ENCODE assay signal across 14 cellular contexts in genomic region chr6:170270984-170271593, GRCh38. TPM values are rescaled to one million over a fixed set of nuclear protein-coding genes. Genes with fewer than 3 reads are reported as not detected.
DNase-seq lines count a peak whose midpoint lies in the region; ATAC-seq and TF ChIP-seq lines count a peak whose summit lies in the region.
"Had no signal": no experiment of that assay in that cellular context is flagged by ENCODE, and none has a peak within 500 bp of the region (broad histone marks: within the 10 kb centered on the region; RNA-seq: fewer than 3 reads in every experiment).

No MANE protein-coding gene starts in this region.

- H3K9me3 Mint-ChIP-seq in activated CD4-positive, alpha-beta T cell treated with anti-CD3 and anti-CD28 coated beads for 36 hours (ENCODE audit: low read depth) = peaks cover 4% of the 10 kb centered on the region
- no peaks in the 10 kb centered on the region for H3K9me3 Mint-ChIP-seq in CD8-positive, alpha-beta memory T cell
- peaks cover 9% of the 10 kb centered on the region for H3K9me3 Mint-ChIP-seq in activated CD8-positive, alpha-beta T cell treated with anti-CD3 and anti-CD28 coated beads for 36 hours
- peaks cover 0 to 31% (median 4%) of the 10 kb centered on the region in 9 donors for H3K9me3 Mint-ChIP-seq in naive thymus-derived CD8-positive, alpha-beta T cell

- CTCF ChIA-PET in activated CD4-positive, alpha-beta T cell treated with anti-CD3 and anti-CD28 coated beads for 36 hours (lab: Charles Lee) = no interaction called here
- CTCF ChIA-PET in CD8-positive, alpha-beta memory T cell (lab: Charles Lee) = interaction anchor here (2.0 kb wide), 1 partner anchor 21 kb away, joined by 9 read pairs; the partner anchor contains the start of gene DLL1
- CTCF ChIA-PET in activated CD8-positive, alpha-beta T cell treated with anti-CD3 and anti-CD28 coated beads for 36 hours (lab: Charles Lee) = interaction anchor here (2.0 kb wide), 1 partner anchor 7 kb away, joined by 4 read pairs; no protein-coding TSS in a partner anchor

- H3K27me3 ChIP-seq in CD8-positive, alpha-beta memory T cell (ENCODE audit: insufficient read depth, low read length, poor library complexity, severe bottlenecking) = peaks cover 8% of the 10 kb centered on the region
- H3K27me3 ChIP-seq: MG63, tibial nerve had no signal

- no peak for TF ChIP-seq CTCF in activated CD8-positive, alpha-beta T cell treated with anti-CD3 and anti-CD28 coated beads for 36 hours (IDR thresholded peaks at IDR 0.05)

- H3K4me3 ChIP-seq in CD8-positive, alpha-beta memory T cell (ENCODE audit: low read length) = peak overlapping the region; percentile 75
- H3K4me3 ChIP-seq: MG63 had no signal

- peaks cover 22% of the 10 kb centered on the region for H3K4me1 ChIP-seq in CD8-positive, alpha-beta memory T cell (ENCODE audit: insufficient read depth, low read length)

- H3K27me3 Mint-ChIP-seq in activated CD4-positive, alpha-beta T cell treated with anti-CD3 and anti-CD28 coated beads for 36 hours = peaks cover 3% of the 10 kb centered on the region
- peaks cover 9 to 16% of the 10 kb centered on the region in 2 donors for H3K27me3 Mint-ChIP-seq in CD8-positive, alpha-beta memory T cell
- no peaks in the 10 kb centered on the region for H3K27me3 Mint-ChIP-seq in activated CD8-positive, alpha-beta T cell treated with anti-CD3 and anti-CD28 coated beads for 36 hours
- no peaks in the 10 kb centered on the region for H3K27me3 Mint-ChIP-seq in naive thymus-derived CD8-positive, alpha-beta T cell

- H3K36me3 Mint-ChIP-seq in activated CD4-positive, alpha-beta T cell treated with anti-CD3 and anti-CD28 coated beads for 36 hours (ENCODE audit: low read depth) = peaks cover 3% of the 10 kb centered on the region
- H3K36me3 Mint-ChIP-seq in CD8-positive, alpha-beta memory T cell = no peaks in the 10 kb centered on the region
- H3K36me3 Mint-ChIP-seq in activated CD8-positive, alpha-beta T cell treated with anti-CD3 and anti-CD28 coated beads for 36 hours (ENCODE audit: low read depth) = peaks cover 5% of the 10 kb centered on the region
- H3K36me3 Mint-ChIP-seq in naive thymus-derived CD8-positive, alpha-beta T cell = peaks cover 0 to 17% (median 0%) of the 10 kb centered on the region in 3 donors

- peak overlapping the region; percentile 83 for H3K27ac Mint-ChIP-seq in activated CD4-positive, alpha-beta T cell treated with anti-CD3 and anti-CD28 coated beads for 36 hours
- peak overlapping the region in 5 of 8 donors; percentile 75 to 89 (median 77) for H3K27ac Mint-ChIP-seq in CD8-positive, alpha-beta memory T cell
- peak overlapping the region; percentile 75 for H3K27ac Mint-ChIP-seq in activated CD8-positive, alpha-beta T cell treated with anti-CD3 and anti-CD28 coated beads for 36 hours
- peak overlapping the region; percentile 37 to 98 (median 94) for H3K27ac Mint-ChIP-seq in naive thymus-derived CD8-positive, alpha-beta T cell

- POLR2A ChIA-PET in activated CD4-positive, alpha-beta T cell treated with anti-CD3 and anti-CD28 coated beads for 36 hours (lab: Charles Lee) = no interaction called here
- POLR2A ChIA-PET in CD8-positive, alpha-beta memory T cell (lab: Charles Lee) = interaction anchor here (1.6 to 2.3 kb wide), 3 partner anchors 14 to 183 kb away, joined by 3 to 10 read pairs (median 7); no protein-coding TSS in a partner anchor
- POLR2A ChIA-PET in activated CD8-positive, alpha-beta T cell treated with anti-CD3 and anti-CD28 coated beads for 36 hours (lab: Charles Lee) = interaction anchor here (0.6 to 1.8 kb wide), 4 partner anchors 10 to 154 kb away, joined by 3 to 5 read pairs (median 4); no protein-coding TSS in a partner anchor
- POLR2A ChIA-PET in naive thymus-derived CD8-positive, alpha-beta T cell (lab: Charles Lee) = interaction anchor here (1.3 to 4.0 kb wide), 8 partner anchors 8 to 123 kb away, joined by 3 to 61 read pairs (median 8); partner anchors contain the start of genes DLL1 and FAM120B

- peak overlapping the region; percentile 66 for H3K4me3 Mint-ChIP-seq in activated CD4-positive, alpha-beta T cell treated with anti-CD3 and anti-CD28 coated beads for 36 hours
- H3K4me3 Mint-ChIP-seq in CD8-positive, alpha-beta memory T cell = peak overlapping the region in 6 of 7 donors; percentile 84 to 94 (median 87)
- peak overlapping the region; percentile 65 for H3K4me3 Mint-ChIP-seq in activated CD8-positive, alpha-beta T cell treated with anti-CD3 and anti-CD28 coated beads for 36 hours
- H3K4me3 Mint-ChIP-seq in naive thymus-derived CD8-positive, alpha-beta T cell = peak overlapping the region; percentile 82 to 94 (median 90)

- H3K36me3 ChIP-seq in CD8-positive, alpha-beta memory T cell (ENCODE audit: insufficient read depth, low read length) = no peaks in the 10 kb centered on the region
- H3K36me3 ChIP-seq: MG63, tibial nerve had no signal

- no peaks in the 10 kb centered on the region for H3K9me3 ChIP-seq in CD8-positive, alpha-beta memory T cell (ENCODE audit: low read length)
- H3K9me3 ChIP-seq: MG63, tibial nerve had no signal

- intact Hi-C loops in activated CD4-positive, alpha-beta T cell treated with anti-CD3 and anti-CD28 coated beads for 36 hours (cut with DNase I, micrococcal nuclease) = no loop called here
- intact Hi-C loops in activated CD8-positive, alpha-beta T cell treated with anti-CD3 and anti-CD28 coated beads for 36 hours (cut with micrococcal nuclease) = no loop called here

- ATAC-seq in activated CD4-positive, alpha-beta T cell treated with anti-CD3 and anti-CD28 coated beads for 36 hours = no peak
- ATAC-seq in activated CD8-positive, alpha-beta T cell treated with anti-CD3 and anti-CD28 coated beads for 36 hours = no peak
- no peak for ATAC-seq in naive thymus-derived CD8-positive, alpha-beta T cell
- ATAC-seq: right cardiac atrium had no signal

- no peak overlapping the region for H3K27ac ChIP-seq in CD8-positive, alpha-beta memory T cell (ENCODE audit: low read depth, low read length)
- H3K27ac ChIP-seq: 22Rv1, tibial nerve had no signal

- no peak for DNase-seq in activated CD4-positive, alpha-beta T cell treated with anti-CD3 and anti-CD28 coated beads for 36 hours
- no peak for DNase-seq in activated CD4-positive, alpha-beta T cell treated with anti-CD3 and anti-CD28 coated beads, Interleukin-2, amount 50 U/mL, for 1 hour
- DNase-seq in CD8-positive, alpha-beta memory T cell = no peak
- no peak for DNase-seq in activated CD8-positive, alpha-beta T cell treated with anti-CD3 and anti-CD28 coated beads for 36 hours
- DNase-seq in naive thymus-derived CD8-positive, alpha-beta T cell = no peak
- DNase-seq in amygdala (lab: John Stamatoyannopoulos, UW) = no peak
- no peak for DNase-seq in NCI-H1105 (lab: John Stamatoyannopoulos, UW)
- no peak for DNase-seq in 8988T
- DNase-seq: MG63, NCI-H2029 treated with DMSO at 0.1 percent for 48 hours, SW 1271 had no signal

- H3K4me1 Mint-ChIP-seq in activated CD4-positive, alpha-beta T cell treated with anti-CD3 and anti-CD28 coated beads for 36 hours = peaks cover 14% of the 10 kb centered on the region
- H3K4me1 Mint-ChIP-seq in CD8-positive, alpha-beta memory T cell = peaks cover 18 to 27% (median 20%) of the 10 kb centered on the region in 3 donors
- peaks cover 23% of the 10 kb centered on the region for H3K4me1 Mint-ChIP-seq in activated CD8-positive, alpha-beta T cell treated with anti-CD3 and anti-CD28 coated beads for 36 hours (ENCODE audit: low read depth)
- peaks cover 17 to 40% (median 29%) of the 10 kb centered on the region in 4 donors for H3K4me1 Mint-ChIP-seq in naive thymus-derived CD8-positive, alpha-beta T cell

RNA-seq across cellular contexts. Expression of gene DLL1, which starts 19.8 kb away (rescaled TPM):
- under 1 TPM; 0.54 to 0.91 TPM for total RNA-seq in activated CD4-positive, alpha-beta T cell treated with anti-CD3 and anti-CD28 coated beads for 36 hours
- under 1 TPM; 0.79 to 0.86 TPM for total RNA-seq in CD8-positive, alpha-beta memory T cell
- polyA plus RNA-seq in CD8-positive, alpha-beta memory T cell = 0.49 TPM
- 1 to 10 TPM; 1.9 to 2.4 TPM for total RNA-seq in activated CD8-positive, alpha-beta T cell treated with anti-CD3 and anti-CD28 coated beads for 36 hours
- 10 to 100 TPM; 14.2 to 15.9 TPM for total RNA-seq in naive thymus-derived CD8-positive, alpha-beta T cell
- 1 to 10 TPM in 2 of 3 donors, under 1 TPM in 1; 0.34 to 1.5 (median 1.2) TPM for polyA plus RNA-seq in naive thymus-derived CD8-positive, alpha-beta T cell

RNA-seq across cellular contexts. Expression of gene FAM120B, which starts 35.5 kb away (rescaled TPM):
- total RNA-seq in activated CD4-positive, alpha-beta T cell treated with anti-CD3 and anti-CD28 coated beads for 36 hours = 10 to 100 TPM; 21.9 to 26.3 TPM
- 10 to 100 TPM; 19.1 to 20.9 TPM for total RNA-seq in CD8-positive, alpha-beta memory T cell
- polyA plus RNA-seq in CD8-positive, alpha-beta memory T cell = 29.8 TPM
- total RNA-seq in activated CD8-positive, alpha-beta T cell treated with anti-CD3 and anti-CD28 coated beads for 36 hours = 10 to 100 TPM; 19.0 to 19.5 TPM
- total RNA-seq in naive thymus-derived CD8-positive, alpha-beta T cell = 10 to 100 TPM; 52.0 to 52.4 TPM
- 10 to 100 TPM; 16.4 to 34.7 (median 29.6) TPM for polyA plus RNA-seq in naive thymus-derived CD8-positive, alpha-beta T cell

Comparison
In these comparisons a context has a peak if more than half of its experiments do, and no peak if none do; other contexts are left out.
1. RNA of gene DLL1, which starts 19.8 kb away (total RNA-seq): 14.2 to 15.9 TPM in naive thymus-derived CD8-positive, alpha-beta T cell; 1.9 to 2.4 TPM in activated CD8-positive, alpha-beta T cell treated with anti-CD3 and anti-CD28 coated beads for 36 hours, 0.54 to 0.91 TPM in activated CD4-positive, alpha-beta T cell treated with anti-CD3 and anti-CD28 coated beads for 36 hours and 0.79 to 0.86 TPM in CD8-positive, alpha-beta memory T cell; every median in the first group is over 4 times any median in the second.
2. Peak in every context shown above with its lines, with median percentiles within 50 percentile points of each other: H3K27ac Mint-ChIP-seq and H3K4me3 Mint-ChIP-seq.